17 cellular contexts compared by ENCODE assay signal in the genomic region with DNA sequence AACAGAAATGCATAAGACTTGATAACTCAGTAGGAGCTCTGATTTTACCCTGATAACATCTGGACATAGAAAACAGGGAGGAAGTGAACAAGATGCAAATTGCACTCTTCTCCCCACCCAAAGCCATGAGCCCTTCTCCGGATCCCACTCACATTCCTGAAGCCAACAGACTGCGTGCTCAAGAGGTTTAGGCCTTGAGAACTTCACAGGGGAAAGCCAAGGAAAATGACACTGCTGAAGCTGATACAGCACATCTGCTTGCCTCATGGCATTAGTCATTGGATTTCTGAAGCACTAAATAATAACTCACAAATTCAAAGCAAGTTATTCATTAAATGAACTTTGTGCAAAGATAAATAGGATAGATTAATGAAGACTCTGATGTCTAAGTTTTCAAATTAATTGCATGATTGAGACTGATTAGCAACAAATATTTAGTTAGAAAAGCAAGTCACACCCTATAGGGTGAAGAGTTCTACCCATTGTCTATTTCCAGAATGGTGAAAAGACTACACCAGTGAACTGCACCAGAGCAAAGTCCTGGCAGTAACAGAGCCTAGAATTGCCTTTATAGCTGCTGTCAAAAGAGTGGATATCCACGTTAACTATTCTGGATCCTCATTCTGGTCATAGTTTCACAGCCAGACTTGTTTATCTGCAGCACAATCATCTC.
DNase-seq lines count a peak whose midpoint lies in the region; ATAC-seq and TF ChIP-seq lines count a peak whose summit lies in the region.
"Had no signal": no experiment of that assay in that cellular context is flagged by ENCODE, and none has a peak within 500 bp of the region (broad histone marks: within the 10 kb centered on the region; RNA-seq: fewer than 3 reads in every experiment).

No MANE protein-coding gene starts in this region.

- DNase-seq in AG08395 (ENCODE audit: low spot score) (peak; percentile 83), HT1080 (ENCODE audit: low read depth) (peak; percentile 21), epithelial cell of esophagus (ENCODE audit: low read depth) (peak; percentile 63), left colon (no peak), COLO668 (lab: John Stamatoyannopoulos, UW; ENCODE audit: unreplicated experiment) (no peak), omental fat pad (ENCODE audit: low spot score) (no peak)
- DNase-seq: AML-193; DMS79; effector memory CD4-positive, alpha-beta T cell; NCI-H1417 treated with DMSO at 0.1 percent for 48 hours; NCI-H524 treated with DMSO at 0.1 percent for 48 hours; stimulated activated CD8-positive, alpha-beta memory T cell treated with anti-CD3 and anti-CD28 coated beads, Interleukin-4, amount 100 ng/mL, for 48 hours; trophoblast cell had no signal

- TF ChIP-seq CTCF in epithelial cell of esophagus (IDR thresholded peaks at IDR 0.05; ENCODE audit: insufficient read depth, low read depth, low read length, missing control alignments) (no peak), omental fat pad (IDR thresholded peaks at IDR 0.05) (no peak)

- ATAC-seq in left colon (peak; percentile 51), GM19328 (IDR thresholded peaks at IDR 0.05; ENCODE audit: unreplicated experiment) (no peak), omental fat pad (ENCODE audit: low FRiP score) (no peak), HG02623 (IDR thresholded peaks at IDR 0.05; ENCODE audit: unreplicated experiment) (no peak)
- ATAC-seq: K562 had no signal

- intact Hi-C loops in left colon (cut with DNase I, micrococcal nuclease) = no loop called here

- no peak overlapping the region for H3K4me3 ChIP-seq in epithelial cell of esophagus (ENCODE audit: low read length)
- H3K4me3 ChIP-seq: ascending aorta, K562 had no signal

Comparison
In these comparisons a context has a peak if more than half of its experiments do, and no peak if none do; other contexts are left out.
1. DNase-seq: peak in AG08395 (single experiment), HT1080 (single experiment) and epithelial cell of esophagus (single experiment); none in left colon (0 of 2), COLO668 (single experiment) and omental fat pad (single experiment).